Comparison of ENCODE assay signal across 23 cellular contexts in the genomic region with DNA sequence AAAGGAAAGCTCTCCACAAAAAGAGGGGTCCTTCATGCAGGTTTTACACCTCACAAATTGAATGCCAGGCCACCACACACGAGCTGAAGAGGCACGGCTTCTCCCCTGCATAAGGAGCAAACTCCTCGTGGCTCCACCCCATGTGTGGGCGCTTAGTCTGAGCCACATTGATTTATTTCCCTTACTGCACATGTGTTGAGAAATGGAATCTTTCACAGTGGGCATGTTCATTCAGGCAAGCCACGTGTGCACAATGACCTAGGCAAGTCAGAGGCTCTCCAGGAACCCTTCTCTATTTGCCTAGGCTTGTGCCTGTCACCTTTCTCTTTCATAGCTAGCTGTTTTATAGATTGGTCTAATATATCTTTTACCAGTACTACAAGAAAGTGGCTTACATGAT.
"Had no signal": no experiment of that assay in that cellular context is flagged by ENCODE, and none has a peak within 500 bp of the region (broad histone marks: within the 10 kb centered on the region; RNA-seq: fewer than 3 reads in every experiment).

No MANE protein-coding gene starts in this region.

- H3K9me3 ChIP-seq: lower lobe of right lung, thoracic aorta had no signal

- H3K27ac ChIP-seq: cardiac muscle cell, lower lobe of right lung, thoracic aorta, WERI-Rb-1 had no signal

- H3K27me3 ChIP-seq: cardiac muscle cell had no signal

- ATAC-seq: left cardiac atrium; lower lobe of right lung; naive thymus-derived CD4-positive, alpha-beta T cell; stimulated activated naive B cell treated with anti-CD40 and anti-IgM and Interleukin-4, amounts not matched to agents 10 μg/mL and 1 μg/mL and 100 μg/mL, for 72 hours; T-cell had no signal

- DNase-seq: activated CD4-positive, alpha-beta T cell treated with anti-CD3 and anti-CD28 coated beads for 1 hour; activated CD4-positive, alpha-beta T cell treated with anti-CD3 and anti-CD28 coated beads, Interleukin-2, amount 50 U/mL, for 4 hours; activated CD8-positive, alpha-beta memory T cell treated with anti-CD3 and anti-CD28 coated beads for 24 hours; activated CD8-positive, alpha-beta memory T cell treated with anti-CD3 and anti-CD28 coated beads, Interleukin-2, amount 50 U/mL, for 4 hours; activated naive CD4-positive, alpha-beta T cell treated with Interleukin-2 at 50 U/mL for 16 hours; activated naive CD8-positive, alpha-beta T cell treated with anti-CD3 and anti-CD28 coated beads for 36 hours; activated T-cell treated with anti-CD3 and anti-CD28 coated beads, Interleukin-2, amount 50 U/mL, for 24 hours; amniotic stem cell; cortex of kidney; endodermal cell; head of caudate nucleus; hypothalamus; left cardiac atrium; lower lobe of right lung; naive thymus-derived CD4-positive, alpha-beta T cell; occipital lobe; stimulated activated CD4-positive, alpha-beta T cell treated with anti-CD3 and anti-CD28 coated beads, Interleukin-2, amount 100 ng/mL, for 48 hours; stimulated activated CD8-positive, alpha-beta memory T cell treated with anti-CD3 and anti-CD28 coated beads, Interleukin-4, amount 100 ng/mL, for 48 hours; stimulated activated naive B cell treated with anti-CD40 and anti-IgM and Interleukin-4, amounts not matched to agents 10 μg/mL and 1 μg/mL and 100 μg/mL, for 72 hours; T-cell; WERI-Rb-1 had no signal

- H3K4me1 ChIP-seq: lower lobe of right lung had no signal

- H3K4me3 ChIP-seq: cardiac muscle cell, lower lobe of right lung, thoracic aorta had no signal
